ENCODE assay signal across 29 cellular contexts in the genomic region with DNA sequence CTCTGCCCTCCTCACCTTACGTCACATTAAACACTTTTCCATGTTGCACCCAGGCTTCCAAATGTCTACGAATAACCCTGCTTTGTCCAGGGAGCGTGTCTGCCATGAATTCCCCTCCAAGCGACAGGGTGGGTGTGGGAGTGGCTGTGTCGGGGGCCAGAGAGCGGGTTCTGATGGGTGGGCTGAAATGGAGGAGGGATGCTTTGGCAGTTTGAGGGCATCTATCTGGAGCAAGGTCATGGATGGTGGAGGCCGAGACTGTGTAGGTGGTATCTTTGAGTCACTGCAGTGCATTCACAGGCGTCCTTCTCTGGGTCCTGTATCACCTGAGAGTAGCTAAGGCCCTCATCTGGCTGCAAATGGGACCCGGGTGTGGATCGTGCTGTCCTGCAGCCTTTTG. TPM values are rescaled to one million over a fixed set of nuclear protein-coding genes. Genes with fewer than 3 reads are reported as not detected.
A peak's percentile ranks its signal among the peaks of the same experiment; 100 is the strongest.
DNase-seq lines count a peak whose midpoint lies in the region; ATAC-seq and TF ChIP-seq lines count a peak whose summit lies in the region.
"Had no signal": no experiment of that assay in that cellular context is flagged by ENCODE, and none has a peak within 500 bp of the region (broad histone marks: within the 10 kb centered on the region; RNA-seq: fewer than 3 reads in every experiment).

No MANE protein-coding gene starts in this region.

- H3K36me3 Mint-ChIP-seq in chondrocyte (ENCODE audit: low read depth), result no peaks in the 10 kb centered on the region
- peaks cover 4% of the 10 kb centered on the region for H3K36me3 Mint-ChIP-seq in mesothelial cell of epicardium
- no peaks in the 10 kb centered on the region for H3K36me3 Mint-ChIP-seq in activated T-helper 1 cell treated with anti-CD3 and anti-CD28 coated beads, Interleukin-12 subunit alpha, Interleukin-12 subunit beta, Interleukin-2, Interleukin-4 antibody, amounts not matched to agents 30 ng/mL and 10 ng/mL and 1 ng/mL, durations not matched to agents 14 hours and 24 hours and 36 hours (ENCODE audit: low read depth)
- H3K36me3 Mint-ChIP-seq: CD14-positive monocyte had no signal

- TF ChIP-seq POLR2A in sigmoid colon (IDR thresholded peaks at IDR 0.05), result no peak

- intact Hi-C loops in left cardiac atrium (cut with DNase I), result no loop called here
- intact Hi-C loops in sigmoid colon (cut with DNase I), result no loop called here
- intact Hi-C loops in activated T-helper 1 cell treated with anti-CD3 and anti-CD28 coated beads, Interleukin-12 subunit alpha, Interleukin-12 subunit beta, Interleukin-2, Interleukin-4 antibody, amounts not matched to agents 30 ng/mL and 10 ng/mL and 1 ng/mL, durations not matched to agents 14 hours and 24 hours and 36 hours (cut with micrococcal nuclease), result no loop called here

- TF ChIP-seq CTCF in right atrium auricular region (IDR thresholded peaks at IDR 0.05) (no peak), chondrocyte (IDR thresholded peaks at IDR 0.05) (no peak), mesothelial cell of epicardium (IDR thresholded peaks at IDR 0.05; ENCODE audit: unreplicated experiment) (no peak), sigmoid colon (IDR thresholded peaks at IDR 0.05) (no peak)

- H3K4me3 ChIP-seq in right atrium auricular region (no peak overlapping the region), sigmoid colon (no peak overlapping the region)
- H3K4me3 ChIP-seq: PC-9, SK-N-MC had no signal

- H3K4me3 Mint-ChIP-seq in chondrocyte (ENCODE audit: unreplicated experiment), result no peak overlapping the region
- no peak overlapping the region for H3K4me3 Mint-ChIP-seq in mesothelial cell of epicardium
- no peak overlapping the region for H3K4me3 Mint-ChIP-seq in activated T-helper 1 cell treated with anti-CD3 and anti-CD28 coated beads, Interleukin-12 subunit alpha, Interleukin-12 subunit beta, Interleukin-2, Interleukin-4 antibody, amounts not matched to agents 30 ng/mL and 10 ng/mL and 1 ng/mL, durations not matched to agents 14 hours and 24 hours and 36 hours
- H3K4me3 Mint-ChIP-seq: CD14-positive monocyte had no signal

- 96% methylated on average over 10 of the region's 10 CpGs for WGBS in sigmoid colon, 2 donors

- H3K27me3 Mint-ChIP-seq in chondrocyte (ENCODE audit: low read depth) (no peaks in the 10 kb centered on the region), mesothelial cell of epicardium (ENCODE audit: low read depth) (no peaks in the 10 kb centered on the region)
- H3K27me3 Mint-ChIP-seq in activated T-helper 1 cell treated with anti-CD3 and anti-CD28 coated beads, Interleukin-12 subunit alpha, Interleukin-12 subunit beta, Interleukin-2, Interleukin-4 antibody, amounts not matched to agents 30 ng/mL and 10 ng/mL and 1 ng/mL, durations not matched to agents 14 hours and 24 hours and 36 hours (ENCODE audit: insufficient read depth), result peaks cover 2% of the 10 kb centered on the region

- H3K27me3 ChIP-seq in right atrium auricular region (no peaks in the 10 kb centered on the region), sigmoid colon (no peaks in the 10 kb centered on the region)
- H3K27me3 ChIP-seq: BE2C had no signal

- H3K4me1 Mint-ChIP-seq in chondrocyte (ENCODE audit: low read depth) (peaks cover 13% of the 10 kb centered on the region), mesothelial cell of epicardium (peaks cover 64% of the 10 kb centered on the region)
- no peaks in the 10 kb centered on the region for H3K4me1 Mint-ChIP-seq in activated T-helper 1 cell treated with anti-CD3 and anti-CD28 coated beads, Interleukin-12 subunit alpha, Interleukin-12 subunit beta, Interleukin-2, Interleukin-4 antibody, amounts not matched to agents 30 ng/mL and 10 ng/mL and 1 ng/mL, durations not matched to agents 14 hours and 24 hours and 36 hours (ENCODE audit: low read depth)

- peaks cover 0 to 54% of the 10 kb centered on the region in 2 donors for H3K4me1 ChIP-seq in right atrium auricular region
- H3K4me1 ChIP-seq in sigmoid colon, result peaks cover 0 to 45% (median 30%) of the 10 kb centered on the region in 4 donors

- no peaks in the 10 kb centered on the region for H3K36me3 ChIP-seq in right atrium auricular region
- no peaks in the 10 kb centered on the region for H3K36me3 ChIP-seq in sigmoid colon

- H3K27ac ChIP-seq in right atrium auricular region, result no peak overlapping the region
- no peak overlapping the region for H3K27ac ChIP-seq in sigmoid colon
- H3K27ac ChIP-seq: HL-60, PC-9, SK-N-MC had no signal

- H3K9me3 Mint-ChIP-seq in chondrocyte (ENCODE audit: low read depth) (no peaks in the 10 kb centered on the region), mesothelial cell of epicardium (no peaks in the 10 kb centered on the region)
- no peaks in the 10 kb centered on the region for H3K9me3 Mint-ChIP-seq in activated T-helper 1 cell treated with anti-CD3 and anti-CD28 coated beads, Interleukin-12 subunit alpha, Interleukin-12 subunit beta, Interleukin-2, Interleukin-4 antibody, amounts not matched to agents 30 ng/mL and 10 ng/mL and 1 ng/mL, durations not matched to agents 14 hours and 24 hours and 36 hours
- H3K9me3 Mint-ChIP-seq: CD14-positive monocyte had no signal

- ATAC-seq in left cardiac atrium (no peak), GM21723 (IDR thresholded peaks at IDR 0.05; ENCODE audit: unreplicated experiment) (no peak)
- ATAC-seq: HCT116 had no signal

- TF ChIP-seq EP300 in sigmoid colon (IDR thresholded peaks at IDR 0.05), result no peak

- no peak overlapping the region for H3K27ac Mint-ChIP-seq in chondrocyte (ENCODE audit: unreplicated experiment)
- H3K27ac Mint-ChIP-seq in mesothelial cell of epicardium, result peak overlapping the region; percentile 83
- H3K27ac Mint-ChIP-seq in activated T-helper 1 cell treated with anti-CD3 and anti-CD28 coated beads, Interleukin-12 subunit alpha, Interleukin-12 subunit beta, Interleukin-2, Interleukin-4 antibody, amounts not matched to agents 30 ng/mL and 10 ng/mL and 1 ng/mL, durations not matched to agents 14 hours and 24 hours and 36 hours, result no peak overlapping the region
- H3K27ac Mint-ChIP-seq: CD14-positive monocyte had no signal

- DNase-seq in left cardiac atrium (peak; percentile 6), right atrium auricular region (ENCODE audit: low spot score) (no peak), chondrocyte (ENCODE audit: low spot score) (peak; percentile 46), mesothelial cell of epicardium (ENCODE audit: low spot score in 2 of 2, unreplicated experiment in 2 of 2) (no peak), sigmoid colon (peak; percentile 39), NCI-H226 (no peak)
- no peak for DNase-seq in activated T-helper 1 cell treated with anti-CD3 and anti-CD28 coated beads, Interleukin-12 subunit alpha, Interleukin-12 subunit beta, Interleukin-2, Interleukin-4 antibody, amounts not matched to agents 30 ng/mL and 10 ng/mL and 1 ng/mL, durations not matched to agents 14 hours and 24 hours and 36 hours (ENCODE audit: low spot score)
- DNase-seq: 8988T; ACHN; BE2C; Calu3; GF-D8; Karpas-422; NCI-H1092 treated with DMSO at 0.1 percent for 48 hours; NCI-H1436; NCI-H187 treated with DMSO at 0.1 percent for 48 hours; NCI-H2171 treated with DMSO at 0.1 percent for 48 hours; NCI-H446; NCI-H526; NCI-H82; NK-92 treated with Interleukin-12 subunit alpha and Interleukin-12 subunit beta, amount 100 ng/mL, for 24 hours; PC-9; RPMI8226; SIG-M5 had no signal

- H3K9me3 ChIP-seq in right atrium auricular region (no peaks in the 10 kb centered on the region), sigmoid colon (no peaks in the 10 kb centered on the region)
- H3K9me3 ChIP-seq: BE2C had no signal

RNA-seq across cellular contexts. Expression of gene SMAD6, which starts 36.6 kb away (rescaled TPM):
- 10 to 100 TPM; 13.5 to 51.5 TPM for total RNA-seq in left cardiac atrium
- 100 to 1,000 TPM in 1 of 2 donors, 10 to 100 TPM in 1; 20.8 to 104 TPM for total RNA-seq in right atrium auricular region
- 5.2 to 29.0 TPM (median 6.6 TPM) in 3 replicates for total RNA-seq in chondrocyte
- total RNA-seq in mesothelial cell of epicardium, result 164 to 176 TPM (median 176 TPM) in 3 replicates
- total RNA-seq in sigmoid colon, result 1 to 10 TPM; 4.8 to 8.0 (median 5.8) TPM
- 1 to 10 TPM; 1.8 to 9.2 (median 1.8) TPM for polyA plus RNA-seq in sigmoid colon
- 0.34 and 0.83 TPM in 2 replicates for total RNA-seq in activated T-helper 1 cell treated with anti-CD3 and anti-CD28 coated beads, Interleukin-12 subunit alpha, Interleukin-12 subunit beta, Interleukin-2, Interleukin-4 antibody, amounts not matched to agents 30 ng/mL and 10 ng/mL and 1 ng/mL, durations not matched to agents 14 hours and 24 hours and 36 hours
- polyA plus RNA-seq: CD14-positive monocyte had no signal

Comparison
In these comparisons a context has a peak if more than half of its experiments do, and no peak if none do; other contexts are left out.
1. DNase-seq: peak in left cardiac atrium (single experiment), chondrocyte (single experiment) and sigmoid colon (single experiment); none in right atrium auricular region (single experiment), mesothelial cell of epicardium (0 of 2), activated T-helper 1 cell treated with anti-CD3 and anti-CD28 coated beads, Interleukin-12 subunit alpha, Interleukin-12 subunit beta, Interleukin-2, Interleukin-4 antibody, amounts not matched to agents 30 ng/mL and 10 ng/mL and 1 ng/mL, durations not matched to agents 14 hours and 24 hours and 36 hours (single experiment) and NCI-H226 (single experiment).